In genomic region chr6:111864138-111865048, GRCh38 we compare ENCODE assay signal across 14 cellular contexts. TPM values are rescaled to one million over a fixed set of nuclear protein-coding genes. Genes with fewer than 3 reads are reported as not detected.
DNase-seq lines count a peak whose midpoint lies in the region; ATAC-seq, FAIRE-seq and TF ChIP-seq lines count a peak whose summit lies in the region.
"Had no signal": no experiment of that assay in that cellular context is flagged by ENCODE, and none has a peak within 500 bp of the region (broad histone marks: within the 10 kb centered on the region; RNA-seq: fewer than 3 reads in every experiment).

No MANE protein-coding gene starts in this region.

- CTCF ChIA-PET in activated CD8-positive, alpha-beta memory T cell treated with anti-CD3 and anti-CD28 coated beads, Interleukin-2, amount 10 ng/mL, durations not matched to agents 7 days and 5 days (lab: Charles Lee) = interaction anchor here (0.8 to 1.6 kb wide), 6 partner anchors 9 to 61 kb away, joined by 3 to 4 read pairs (median 4); partner anchors contain the start of gene FYN

- H3K4me3 Mint-ChIP-seq in activated CD8-positive, alpha-beta memory T cell treated with anti-CD3 and anti-CD28 coated beads, Interleukin-2, amount 10 ng/mL, durations not matched to agents 7 days and 5 days = no peak overlapping the region
- no peak overlapping the region for H3K4me3 Mint-ChIP-seq in stimulated activated naive B cell treated with anti-CD40 and anti-IgM and Interleukin-4, amounts not matched to agents 10 μg/mL and 1 μg/mL and 100 μg/mL, for 72 hours

- no peak for ATAC-seq in activated CD8-positive, alpha-beta memory T cell treated with anti-CD3 and anti-CD28 coated beads, Interleukin-2, amount 10 ng/mL, durations not matched to agents 7 days and 5 days
- no peak for ATAC-seq in stimulated activated naive B cell treated with anti-CD40 and anti-IgM and Interleukin-4, amounts not matched to agents 10 μg/mL and 1 μg/mL and 100 μg/mL, for 72 hours (replicated peaks)

- peak overlapping the region; percentile 32 for H3K27ac Mint-ChIP-seq in activated CD8-positive, alpha-beta memory T cell treated with anti-CD3 and anti-CD28 coated beads, Interleukin-2, amount 10 ng/mL, durations not matched to agents 7 days and 5 days
- peak overlapping the region; percentile 56 for H3K27ac Mint-ChIP-seq in stimulated activated naive B cell treated with anti-CD40 and anti-IgM and Interleukin-4, amounts not matched to agents 10 μg/mL and 1 μg/mL and 100 μg/mL, for 72 hours

- H3K4me1 Mint-ChIP-seq in activated CD8-positive, alpha-beta memory T cell treated with anti-CD3 and anti-CD28 coated beads, Interleukin-2, amount 10 ng/mL, durations not matched to agents 7 days and 5 days = peaks cover 91% of the 10 kb centered on the region
- peaks cover 34 to 73% of the 10 kb centered on the region in 2 donors for H3K4me1 Mint-ChIP-seq in stimulated activated naive B cell treated with anti-CD40 and anti-IgM and Interleukin-4, amounts not matched to agents 10 μg/mL and 1 μg/mL and 100 μg/mL, for 72 hours

- no peak for FAIRE-seq in H54 (lab: Jason Lieb, UNC)

- H3K27ac ChIP-seq in caudate nucleus (ENCODE audit: low read depth, low read length) = peak overlapping the region; percentile 11
- H3K27ac ChIP-seq: left ventricle myocardium inferior, spleen had no signal

- H3K27me3 Mint-ChIP-seq in activated CD8-positive, alpha-beta memory T cell treated with anti-CD3 and anti-CD28 coated beads, Interleukin-2, amount 10 ng/mL, durations not matched to agents 7 days and 5 days = no peaks in the 10 kb centered on the region
- no peaks in the 10 kb centered on the region for H3K27me3 Mint-ChIP-seq in stimulated activated naive B cell treated with anti-CD40 and anti-IgM and Interleukin-4, amounts not matched to agents 10 μg/mL and 1 μg/mL and 100 μg/mL, for 72 hours

- TF ChIP-seq POLR2A in H54 (IDR thresholded peaks at IDR 0.05; ENCODE audit: low read depth, low read length) = no peak

- H3K36me3 Mint-ChIP-seq in activated CD8-positive, alpha-beta memory T cell treated with anti-CD3 and anti-CD28 coated beads, Interleukin-2, amount 10 ng/mL, durations not matched to agents 7 days and 5 days = peaks cover 26% of the 10 kb centered on the region
- peaks cover 29 to 32% of the 10 kb centered on the region in 2 donors for H3K36me3 Mint-ChIP-seq in stimulated activated naive B cell treated with anti-CD40 and anti-IgM and Interleukin-4, amounts not matched to agents 10 μg/mL and 1 μg/mL and 100 μg/mL, for 72 hours

- DNase-seq in activated CD8-positive, alpha-beta memory T cell treated with anti-CD3 and anti-CD28 coated beads, Interleukin-2, amount 10 ng/mL, durations not matched to agents 7 days and 5 days = no peak
- DNase-seq in activated CD8-positive, alpha-beta memory T cell treated with anti-CD3 and anti-CD28 coated beads, Interleukin-2, amount 50 U/mL, for 48 hours = no peak
- peak; percentile 42 for DNase-seq in NCI-H146 (lab: John Stamatoyannopoulos, UW)
- no peak for DNase-seq in caudate nucleus (lab: John Stamatoyannopoulos, UW)
- DNase-seq in stimulated activated naive B cell treated with anti-CD40 and anti-IgM and Interleukin-4, amounts not matched to agents 10 μg/mL and 1 μg/mL and 100 μg/mL, for 72 hours = no peak
- DNase-seq in DMS79 (lab: John Stamatoyannopoulos, UW) = no peak
- DNase-seq in Ammon's horn (ENCODE audit: low spot score) = no peak
- DNase-seq in H54 (ENCODE audit: insufficient read length, low spot score) = no peak
- DNase-seq: IMR-90; left ventricle myocardium inferior; NK-92 treated with Interleukin-12 subunit alpha and Interleukin-12 subunit beta, amount 100 ng/mL, for 24 hours; posterior cingulate gyrus; spleen; stimulated activated naive CD4-positive, alpha-beta T cell treated with Interleukin-2 at 50 U/mL for 16 hours had no signal

- H3K9me3 Mint-ChIP-seq in activated CD8-positive, alpha-beta memory T cell treated with anti-CD3 and anti-CD28 coated beads, Interleukin-2, amount 10 ng/mL, durations not matched to agents 7 days and 5 days (ENCODE audit: low read depth) = no peaks in the 10 kb centered on the region
- no peaks in the 10 kb centered on the region for H3K9me3 Mint-ChIP-seq in stimulated activated naive B cell treated with anti-CD40 and anti-IgM and Interleukin-4, amounts not matched to agents 10 μg/mL and 1 μg/mL and 100 μg/mL, for 72 hours

RNA-seq across cellular contexts. Expression of gene FYN, which starts 8.9 kb away (rescaled TPM):
- total RNA-seq in activated CD8-positive, alpha-beta memory T cell treated with anti-CD3 and anti-CD28 coated beads, Interleukin-2, amount 10 ng/mL, durations not matched to agents 7 days and 5 days = 100 to 1,000 TPM; 266 to 323 TPM
